ENCODE assay signal across 8 cellular contexts in genomic region chr18:58768293-58768974, GRCh38.
DNase-seq lines count a peak whose midpoint lies in the region; ATAC-seq and TF ChIP-seq lines count a peak whose summit lies in the region.

No MANE protein-coding gene starts in this region.

- TF ChIP-seq EP300 in ovary (IDR thresholded peaks at IDR 0.05) (no peak), transverse colon (IDR thresholded peaks at IDR 0.05; ENCODE audit: low read depth) (no peak)

- TF ChIP-seq POLR2A in ovary (IDR thresholded peaks at IDR 0.05) (no peak), transverse colon (IDR thresholded peaks at IDR 0.05) (no peak)

- H3K4me2 ChIP-seq in DND-41 (ENCODE audit: insufficient read depth, low read length) (no peak overlapping the region), GM23248 (ENCODE audit: unreplicated experiment) (no peak overlapping the region), Karpas-422 (ENCODE audit: low read depth, low read length, poor library complexity, severe bottlenecking) (peak overlapping the region; percentile 51)

- H4K20me1 ChIP-seq in DND-41 (ENCODE audit: insufficient read depth, low read length) (no peaks in the 10 kb centered on the region), GM23248 (ENCODE audit: insufficient read depth) (no peaks in the 10 kb centered on the region), Karpas-422 (ENCODE audit: insufficient read depth, low read depth, low read length) (no peaks in the 10 kb centered on the region)

- no peak overlapping the region for H2AFZ ChIP-seq in DND-41 (ENCODE audit: low read depth, low read length)
- H2AFZ ChIP-seq in GM23248: 0 out of 2 replicates have a peak overlapping the region, but pooled peaks have one; percentile 26
- H2AFZ ChIP-seq in Karpas-422 (ENCODE audit: low read length): no peak overlapping the region

- H3K27ac ChIP-seq in DND-41 (ENCODE audit: low read length) (no peak overlapping the region), GM23248 (no peak overlapping the region), Karpas-422 (ENCODE audit: low read length) (no peak overlapping the region), ovary (no peak overlapping the region), transverse colon (no peak overlapping the region)

- peak; percentile 69; the same call in 2 of the 3 replicates for ATAC-seq in DND-41 (ENCODE audit: insufficient read depth, low read depth)

- H3K27me3 ChIP-seq in DND-41 (ENCODE audit: insufficient read depth, low read length, poor library complexity) (peaks cover 3% of the 10 kb centered on the region), GM23248 (replicated peaks; ENCODE audit: insufficient read depth) (peaks cover 14% of the 10 kb centered on the region), Karpas-422 (ENCODE audit: low read length) (no peaks in the 10 kb centered on the region), ovary (no peaks in the 10 kb centered on the region), transverse colon (peaks cover 23% of the 10 kb centered on the region)

- H3K4me1 ChIP-seq in DND-41 (ENCODE audit: insufficient read depth, low read length) (no peaks in the 10 kb centered on the region), GM23248 (ENCODE audit: insufficient read depth) (no peaks in the 10 kb centered on the region; the same call in 1 of the 2 replicates), Karpas-422 (ENCODE audit: low read length) (peaks cover 9% of the 10 kb centered on the region), ovary (ENCODE audit: insufficient read depth) (peaks cover 3% of the 10 kb centered on the region), transverse colon (peaks cover 7 to 19% (median 12%) of the 10 kb centered on the region in 4 donors)

- in situ Hi-C loops in GM23248 (cut with MboI) (no loop called here), transverse colon (cut with MboI; ENCODE audit: low pct_ligation_motif_present in 1 of 4, low pct_unique_long_range_greater_than_20kb in 1 of 4, low sequenced_read_pairs in 3 of 4) (loop anchor here in 3 of 4 donors (5.0 to 25.0 kb wide), 4 partner anchors 234 to 356 kb away; no protein-coding TSS in a partner anchor)

- H3K36me3 ChIP-seq in DND-41 (ENCODE audit: insufficient read depth, low read length) (no peaks in the 10 kb centered on the region), GM23248 (ENCODE audit: low read depth) (no peaks in the 10 kb centered on the region), Karpas-422 (ENCODE audit: insufficient read depth, low read length) (no peaks in the 10 kb centered on the region), ovary (no peaks in the 10 kb centered on the region), transverse colon (no peaks in the 10 kb centered on the region)

- no peaks in the 10 kb centered on the region for H3K9me3 ChIP-seq in DND-41 (ENCODE audit: insufficient read depth, low read length, severe bottlenecking)
- no peaks in the 10 kb centered on the region for H3K9me3 ChIP-seq in GM23248 (ENCODE audit: low read depth)
- H3K9me3 ChIP-seq in Karpas-422 (ENCODE audit: low read length): no peaks in the 10 kb centered on the region
- no peaks in the 10 kb centered on the region for H3K9me3 ChIP-seq in ovary
- no peaks in the 10 kb centered on the region for H3K9me3 ChIP-seq in transverse colon

- peak; percentile 55 for TF ChIP-seq CTCF in DND-41 (IDR thresholded peaks at IDR 0.05; ENCODE audit: borderline replicate concordance, extremely low read depth, low read length, poor library complexity, severe bottlenecking)
- TF ChIP-seq CTCF in ovary (IDR thresholded peaks at IDR 0.05): peak; percentile 38 to 63 (median 43)
- peak; percentile 65 to 81 (median 77) for TF ChIP-seq CTCF in transverse colon (IDR thresholded peaks at IDR 0.05)

- DNase-seq in DND-41 (peak; percentile 36), GM23248 (peak; percentile 81), Karpas-422 (peak; percentile 88), SHP77 (lab: John Stamatoyannopoulos, UW) (peak; percentile 67 to 80), globus pallidus (ENCODE audit: low spot score) (peak; percentile 62), ovary (peak; percentile 60 to 83 (median 70)), transverse colon (peak; percentile 83)
- peak; percentile 23 to 63 (median 48) for DNase-seq in activated naive CD4-positive, alpha-beta T cell (lab: John Stamatoyannopoulos, UW)

- H3K9me2 ChIP-seq in GM23248 (ENCODE audit: insufficient read depth) (no peaks in the 10 kb centered on the region), Karpas-422 (replicated peaks; ENCODE audit: insufficient read depth, low read length) (no peaks in the 10 kb centered on the region)

- H3K4me3 ChIP-seq in DND-41 (ENCODE audit: low read depth in 1 of 2, low read length in 2 of 2): no peak overlapping the region
- H3K4me3 ChIP-seq in GM23248: peak overlapping the region; percentile 52
- peak overlapping the region; percentile 13; the same call in 1 of the 2 replicates for H3K4me3 ChIP-seq in Karpas-422 (ENCODE audit: low read length)
- peak overlapping the region; percentile 24 for H3K4me3 ChIP-seq in ovary
- peak overlapping the region in 2 of 4 donors; percentile 16 to 40 for H3K4me3 ChIP-seq in transverse colon

- H3F3A ChIP-seq in GM23248 (ENCODE audit: insufficient read depth): no peaks in the 10 kb centered on the region

- intact Hi-C loops in ovary (cut with DNase I) (loop anchor here in 2 of 4 donors (5.0 to 10.0 kb wide), 3 partner anchors 304 to 884 kb away; partner anchors contain the start of gene NEDD4L (in 2 of the 2)), transverse colon (cut with DNase I; ENCODE audit: low total_unique reads) (loop anchor here (2.0 kb wide), 1 partner anchor 302 kb away; no protein-coding TSS in a partner anchor)

- 10 to 15% methylated on average over 34 to 40 of the region's 40 CpGs for WGBS in GM23248 (ENCODE audit: low coverage in 1 of 2, low lambda C conversion rate in 2 of 2, missing lambda C conversion rate in 2 of 2), 2 experiments
- WGBS in ovary, 3 donors: 8 to 13% (median 10%) methylated on average over 30 to 40 of the region's 40 CpGs
- WGBS in transverse colon (ENCODE audit: low coverage in 1 of 2), 2 donors: 0 to 22% methylated on average over 1 to 19 of the region's 40 CpGs

- H3K9ac ChIP-seq in DND-41 (ENCODE audit: low read depth, low read length) (no peak overlapping the region), GM23248 (no peak overlapping the region), Karpas-422 (ENCODE audit: low read length) (peak overlapping the region; percentile 21; the same call in 1 of the 2 replicates)

- no peaks in the 10 kb centered on the region for H3K79me2 ChIP-seq in DND-41 (ENCODE audit: insufficient read depth, low read length)
- no peaks in the 10 kb centered on the region for H3K79me2 ChIP-seq in GM23248 (ENCODE audit: insufficient read depth)
- no peaks in the 10 kb centered on the region for H3K79me2 ChIP-seq in Karpas-422 (ENCODE audit: low read length)

Comparison
In these comparisons a context has a peak if more than half of its experiments do, and no peak if none do; other contexts are left out.
1. DNase-seq: peak in every context shown above with its lines; median percentile 88 in Karpas-422; 83 in transverse colon; 81 in GM23248; 74 in SHP77; 70 in ovary; 62 in globus pallidus; 48 in activated naive CD4-positive, alpha-beta T cell; 36 in DND-41.
2. H3K4me3 ChIP-seq: peak in GM23248 (single experiment), Karpas-422 (single experiment) and ovary (single experiment); none in DND-41 (0 of 2).
3. Peak in every context shown above with its lines, with median percentiles within 50 percentile points of each other: CTCF ChIP-seq.